ENCODE assay signal across 7 cellular contexts in genomic region chr4:41256740-41257256, GRCh38. TPM values are rescaled to one million over a fixed set of nuclear protein-coding genes. Genes with fewer than 3 reads are reported as not detected.
DNase-seq lines count a peak whose midpoint lies in the region; ATAC-seq, FAIRE-seq and TF ChIP-seq lines count a peak whose summit lies in the region.

Gene UCHL1 (plus strand): TSS chr4:41256928. CDS start chr4:41256977, 49 bp downstream.

- intact Hi-C loops in Right ventricle myocardium superior (cut with DNase I) = no loop called here

- peak within 1 kb of the TSS; percentile 84 for H3K4me3 ChIP-seq in adipocyte (ENCODE audit: low read length)

- H3K36me3 ChIP-seq in adipocyte (ENCODE audit: control insufficient read depth, insufficient read depth, low read length, severe bottlenecking) = peaks cover 19% of the 10 kb centered on the region

- H3K9ac ChIP-seq in adipocyte (ENCODE audit: low read length) = peak within 1 kb of the TSS; percentile 86

- FAIRE-seq in GM12892 (lab: Jason Lieb, UNC) = no peak

- no peaks in the 10 kb centered on the region for H3K9me3 ChIP-seq in adipocyte (ENCODE audit: control insufficient read depth, low read length)

- peak; percentile 90 for TF ChIP-seq POLR2A in GM12892 (IDR thresholded peaks at IDR 0.05; ENCODE audit: low read depth, low read length)

- H3K27me3 ChIP-seq in adipocyte (replicated peaks; ENCODE audit: control insufficient read depth, insufficient read depth, low read length) = no peaks in the 10 kb centered on the region

- DNase-seq in GM12892 (ENCODE audit: insufficient read length) (peak; percentile 47), NCI-H2171 (lab: John Stamatoyannopoulos, UW) (peak; percentile 75), adipocyte (ENCODE audit: low read depth) (peak; percentile 93), Right ventricle myocardium superior (peak; percentile 53), nucleus accumbens (lab: John Stamatoyannopoulos, UW) (peak in 55 of 56 donors; percentile 13 to 94 (median 74))

- ATAC-seq in HG02798 (IDR thresholded peaks at IDR 0.05; ENCODE audit: poor library complexity, unreplicated experiment) (peak; percentile 71), Right ventricle myocardium superior (ENCODE audit: poor library complexity) (peak; percentile 69), HG03139 (IDR thresholded peaks at IDR 0.05; ENCODE audit: unreplicated experiment) (no peak)

- no peaks in the 10 kb centered on the region for H3K4me1 ChIP-seq in adipocyte (ENCODE audit: control insufficient read depth, insufficient read depth, low read length)

RNA-seq across cellular contexts. Expression of gene UCHL1, which starts in this region (rescaled TPM):
- 126 TPM for polyA plus RNA-seq in GM12892 (2012; ENCODE audit: missing spikeins)
- 9.5 TPM for total RNA-seq in Right ventricle myocardium superior
